8 cellular contexts compared by ENCODE assay signal in the genomic region with DNA sequence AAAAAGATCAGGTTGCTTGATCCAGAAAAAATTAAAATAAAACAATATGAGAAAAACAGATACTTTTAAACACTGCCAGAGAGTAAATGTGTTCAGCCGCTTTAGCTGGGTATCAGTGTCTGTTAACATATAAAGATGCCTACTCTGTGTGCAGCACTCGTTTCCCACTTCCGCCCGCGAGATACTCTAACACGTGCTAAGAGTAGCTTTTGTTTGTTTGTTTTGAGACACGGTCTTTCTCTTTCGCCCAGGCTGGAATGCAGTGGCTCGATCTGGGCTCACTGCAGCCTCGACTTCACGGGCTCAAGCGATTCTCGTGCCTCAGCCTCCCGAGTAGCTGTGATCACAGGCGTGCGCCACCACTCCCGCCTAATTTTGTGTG. TPM values are rescaled to one million over a fixed set of nuclear protein-coding genes. Genes with fewer than 3 reads are reported as not detected.
DNase-seq lines count a peak whose midpoint lies in the region; ATAC-seq, FAIRE-seq and TF ChIP-seq lines count a peak whose summit lies in the region.

No MANE protein-coding gene starts in this region.

- H4K20me1 ChIP-seq in MM.1S (ENCODE audit: insufficient read depth, low read length) (no peaks in the 10 kb centered on the region), GM12878 (ENCODE audit: control insufficient read depth, insufficient read depth) (no peaks in the 10 kb centered on the region)

- H3K4me1 ChIP-seq in MM.1S (ENCODE audit: low read length) (peaks cover 6% of the 10 kb centered on the region), GM12878 (ENCODE audit: control insufficient read depth, insufficient read depth, low read length) (peaks cover 25% of the 10 kb centered on the region), thyroid gland (peaks cover 6 to 8% of the 10 kb centered on the region in 2 donors)

- ATAC-seq in GM12878 (peak; percentile 32), left lobe of liver (peak; percentile 36), GM18868 (IDR thresholded peaks at IDR 0.05; ENCODE audit: unreplicated experiment) (no peak), HG03025 (IDR thresholded peaks at IDR 0.05; ENCODE audit: low FRiP score, unreplicated experiment) (no peak)

- peak overlapping the region; percentile 96 for H2AFZ ChIP-seq in MM.1S (ENCODE audit: low read length)
- peak overlapping the region; percentile 80 for H2AFZ ChIP-seq in GM12878 (ENCODE audit: control insufficient read depth, low read depth, low read length)

- TF ChIP-seq RAD21 in GM12878 (IDR thresholded peaks at IDR 0.05; ENCODE audit: insufficient read depth, low read depth, low read length): no peak

- H3K4me3 ChIP-seq in MM.1S (ENCODE audit: low read length) (peak overlapping the region; percentile 74), GM12878 (peak overlapping the region; percentile 94; the same call in 1 of the 2 replicates), thyroid gland (replicated peaks in 1 of 3) (peak overlapping the region in 1 of 3 donors; percentile 78)

- H3K79me2 ChIP-seq in MM.1S (ENCODE audit: low read length): peaks cover 5% of the 10 kb centered on the region
- H3K79me2 ChIP-seq in GM12878 (ENCODE audit: control insufficient read depth, insufficient read depth, low read length): peaks cover 2% of the 10 kb centered on the region

- no peaks in the 10 kb centered on the region for H3K9me3 ChIP-seq in MM.1S (replicated peaks; ENCODE audit: insufficient read depth, low read length)
- H3K9me3 ChIP-seq in GM12878 (replicated peaks; ENCODE audit: control insufficient read depth, insufficient read depth, low read length): no peaks in the 10 kb centered on the region
- no peaks in the 10 kb centered on the region for H3K9me3 ChIP-seq in thyroid gland

- no peak for TF ChIP-seq POLR2A in GM12878 (IDR thresholded peaks at IDR 0.05; ENCODE audit: low read depth, low read length)
- no peak for TF ChIP-seq POLR2A in thyroid gland (IDR thresholded peaks at IDR 0.05)

- H3K9ac ChIP-seq in MM.1S (ENCODE audit: low read length) (peak overlapping the region; percentile 70; the same call in 1 of the 2 replicates), GM12878 (ENCODE audit: control insufficient read depth, insufficient read depth, low read length) (no peak overlapping the region)

- FAIRE-seq in GM12878 (lab: Jason Lieb, UNC): no peak

- BruUV-seq in GM12878 (replicated peaks; lab: Mats Ljungman, UMichigan): no TSS peak

- H3F3A ChIP-seq in MM.1S (ENCODE audit: insufficient read depth, low read length): 0 out of 2 replicates have a peak, but pooled peaks cover 3% of the 10 kb centered on the region

- peak overlapping the region; percentile 24; the same call in 1 of the 2 replicates for H3K27ac ChIP-seq in MM.1S (ENCODE audit: low read length)
- no peak overlapping the region; the same call in 1 of the 2 replicates for H3K27ac ChIP-seq in GM12878 (ENCODE audit: control insufficient read depth, insufficient read depth)
- H3K27ac ChIP-seq in thyroid gland: peak overlapping the region in 1 of 3 donors; percentile 52

- SMC1A ChIA-PET in GM12878 (lab: Charles Lee; ENCODE audit: uncharacterized antibody, unreplicated experiment): interaction anchor here (0.7 to 2.5 kb wide), 6 partner anchors 8 to 39 kb away, joined by 3 to 6 read pairs (median 4); a partner anchor contains a TSS

- CTCF ChIA-PET in GM12878 (lab: Yijun Ruan, JAX): interaction anchor here (0.8 to 1.6 kb wide), 3 partner anchors 11 to 122 kb away, joined by 3 to 6 read pairs (median 3); no protein-coding TSS in a partner anchor

- H3K36me3 ChIP-seq in MM.1S (replicated peaks; ENCODE audit: insufficient read depth, low read length) (no peaks in the 10 kb centered on the region), GM12878 (ENCODE audit: control insufficient read depth in 2 of 2, insufficient read depth in 2 of 2, low read length in 1 of 2) (no peaks in the 10 kb centered on the region; a peak in 1 of 4 replicates), thyroid gland (peaks cover 0 to 8% of the 10 kb centered on the region in 2 donors)

- TF ChIP-seq CTCF in MM.1S (IDR thresholded peaks at IDR 0.05; ENCODE audit: low read length) (no peak), GM12878 (IDR thresholded peaks at IDR 0.05 in 2 of 3, conservative IDR thresholded peaks at IDR 0.05 in 1 of 3; ENCODE audit: control insufficient read depth in 2 of 3, extremely low read depth in 1 of 3, insufficient read depth in 1 of 3, low read depth in 3 of 3, low read length in 3 of 3) (no peak), thyroid gland (IDR thresholded peaks at IDR 0.05) (no peak)

- DNase-seq in NOMO-1 treated with DMSO at 0.1 percent for 48 hours (lab: John Stamatoyannopoulos, UW; ENCODE audit: unreplicated experiment) (peak; percentile 67), NOMO-1 treated with dmso at 0.1 percent for 144 hours (lab: John Stamatoyannopoulos, UW; ENCODE audit: unreplicated experiment) (no peak), MM.1S (peak; percentile 60), GM12878 (ENCODE audit: low read depth, low spot score) (no peak), left lobe of liver (ENCODE audit: low spot score) (no peak), thyroid gland (peak; percentile 22 to 25)

- WGBS in GM12878 (ENCODE audit: insufficient coverage, insufficient replicate concordance, low lambda C conversion rate, missing lambda C conversion rate): 54% methylated on average over 16 of the region's 17 CpGs
- 42 to 47% methylated on average over 17 of the region's 17 CpGs for WGBS in thyroid gland, 2 donors

- intact Hi-C loops in GM12878 (cut with micrococcal nuclease; ENCODE audit: unreplicated experiment) (no loop called here), thyroid gland (cut with DNase I) (no loop called here)

- no peak for TF ChIP-seq EP300 in GM12878 (IDR thresholded peaks at IDR 0.05; ENCODE audit: borderline replicate concordance in 1 of 2, control insufficient read depth in 1 of 2, low read depth in 2 of 2, low read length in 2 of 2)

- H3K9me2 ChIP-seq in MM.1S (replicated peaks; ENCODE audit: insufficient read depth, low read length): no peaks in the 10 kb centered on the region

- no peaks in the 10 kb centered on the region for H3K27me3 ChIP-seq in MM.1S (replicated peaks; ENCODE audit: insufficient read depth, low read length)
- no peaks in the 10 kb centered on the region for H3K27me3 ChIP-seq in GM12878 (replicated peaks in 1 of 2; ENCODE audit: control insufficient read depth in 2 of 2, insufficient read depth in 2 of 2, low read length in 1 of 2)
- no peaks in the 10 kb centered on the region for H3K27me3 ChIP-seq in thyroid gland

- RAD21 ChIA-PET in GM12878 (lab: Charles Lee; ENCODE audit: unreplicated experiment): interaction anchor here (1.1 to 1.7 kb wide), 4 partner anchors 11 to 67 kb away, joined by 3 to 6 read pairs (median 4); a partner anchor contains a TSS

- POLR2A ChIA-PET in GM12878 (lab: Charles Lee): interaction anchor here (0.7 to 1.5 kb wide), 8 partner anchors 9 to 113 kb away, joined by 3 to 8 read pairs (median 3); a partner anchor contains a TSS

- in situ Hi-C loops in GM12878 (cut with MboI): no loop called here

- H3K4me2 ChIP-seq in MM.1S (ENCODE audit: low read depth, low read length) (peak overlapping the region; percentile 83), GM12878 (ENCODE audit: control insufficient read depth, insufficient read depth) (peak overlapping the region; percentile 84; the same call in 1 of the 2 replicates)

RNA-seq across cellular contexts. Expression of a gene that starts 0.5 kb away (rescaled TPM):
- total RNA-seq in GM12878 (2013; cell fraction: nucleolus; rRNA removed): 19.7 and 20.0 TPM in 2 replicates
- 14.4 and 19.0 TPM in 2 replicates for total RNA-seq in GM12878 (2014; rRNA removed)
- 6.3 and 6.5 TPM in 2 replicates for total RNA-seq in GM12878 (2014; rRNA removed; fragmentation: Illumina TruSeq; extraction: Trizol)
- 31.1 and 32.6 TPM in 2 replicates for total RNA-seq in GM12878 (2021)
- polyA plus RNA-seq in GM12878 (2011; ENCODE audit: low read depth): 34.2 TPM
- polyA plus RNA-seq in GM12878 (2011; rRNA removed): 6.0 and 19.0 TPM in 2 replicates
- 21.8 and 25.3 TPM in 2 replicates for polyA plus RNA-seq in GM12878 (2011; cell fraction: cytosol; rRNA removed)
- polyA plus RNA-seq in GM12878 (2011; cell fraction: nucleus; rRNA removed): 82.8 and 85.9 TPM in 2 replicates
- 23.4 and 25.0 TPM in 2 replicates for polyA plus RNA-seq in GM12878 (2012)
- 13.0 and 22.4 TPM in 2 replicates for polyA plus RNA-seq in GM12878 (2014; fragmentation: Illumina TruSeq; extraction: Trizol)
- polyA plus RNA-seq in GM12878 (2014; fragmentation: Nextera tagmentation; extraction: Ambion mirVana): 1 to 10 TPM; 2.5 to 4.1 TPM
- 26.8 and 37.5 TPM in 2 replicates for polyA plus RNA-seq in GM12878 (2014; rRNA removed)
- polyA plus RNA-seq in GM12878 (2016; fragmentation: Nextera tagmentation; extraction: Ambion mirVana): 10 to 100 TPM; 38.9 to 39.7 TPM
- polyA minus RNA-seq in GM12878 (2011; rRNA and poly(A)+ RNA removed): 11.0 and 14.9 TPM in 2 replicates
- 11.9 and 14.7 TPM in 2 replicates for polyA minus RNA-seq in GM12878 (2011; cell fraction: cytosol; rRNA and poly(A)+ RNA removed)
- 11.5 and 17.5 TPM in 2 replicates for polyA minus RNA-seq in GM12878 (2011; cell fraction: nucleus; rRNA and poly(A)+ RNA removed)
- total RNA-seq in left lobe of liver: 24.0 TPM
- total RNA-seq in thyroid gland: 10 to 100 TPM; 23.5 to 31.5 (median 25.1) TPM

RNA-seq across cellular contexts. Expression of a gene that starts 7.9 kb away (rescaled TPM):
- total RNA-seq in GM12878 (2013; cell fraction: nucleolus; rRNA removed): 51.0 and 55.9 TPM in 2 replicates
- total RNA-seq in GM12878 (2014; rRNA removed) (66.7 and 74.7 TPM in 2 replicates), GM12878 (2014; rRNA removed; fragmentation: Illumina TruSeq; extraction: Trizol) (36.9 and 41.0 TPM in 2 replicates), GM12878 (2021) (78.1 and 79.2 TPM in 2 replicates), left lobe of liver (6.6 TPM), thyroid gland (10 to 100 TPM; 35.5 to 77.8 (median 37.5) TPM)
- polyA plus RNA-seq in GM12878 (2011; ENCODE audit: low read depth): 11.2 TPM
- polyA plus RNA-seq in GM12878 (2011; rRNA removed) (27.3 and 49.9 TPM in 2 replicates), GM12878 (2014; fragmentation: Illumina TruSeq; extraction: Trizol) (16.1 and 42.8 TPM in 2 replicates), GM12878 (2014; fragmentation: Nextera tagmentation; extraction: Ambion mirVana) (1 to 10 TPM in 1 of 2 experiments, under 1 TPM in 1; 0.98 to 4.4 TPM), GM12878 (2014; rRNA removed) (69.0 and 71.8 TPM in 2 replicates), GM12878 (2016; fragmentation: Nextera tagmentation; extraction: Ambion mirVana) (10 to 100 TPM; 47.8 to 52.9 TPM)
- polyA plus RNA-seq in GM12878 (2011; cell fraction: cytosol; rRNA removed): 73.2 and 91.2 TPM in 2 replicates
- 284 and 290 TPM in 2 replicates for polyA plus RNA-seq in GM12878 (2011; cell fraction: nucleus; rRNA removed)
- polyA plus RNA-seq in GM12878 (2012): 33.8 and 37.8 TPM in 2 replicates
- 58.6 and 101 TPM in 2 replicates for polyA minus RNA-seq in GM12878 (2011; rRNA and poly(A)+ RNA removed)
- polyA minus RNA-seq in GM12878 (2011; cell fraction: cytosol; rRNA and poly(A)+ RNA removed): 25.9 and 26.6 TPM in 2 replicates
- 50.8 and 62.9 TPM in 2 replicates for polyA minus RNA-seq in GM12878 (2011; cell fraction: nucleus; rRNA and poly(A)+ RNA removed)

RNA-seq across cellular contexts. Expression of a gene that starts 32.5 kb away (rescaled TPM):
- 483 and 541 TPM in 2 replicates for total RNA-seq in GM12878 (2013; cell fraction: nucleolus; rRNA removed)
- total RNA-seq in GM12878 (2014; rRNA removed) (88.2 and 111 TPM in 2 replicates), GM12878 (2014; rRNA removed; fragmentation: Illumina TruSeq; extraction: Trizol) (76.0 and 84.4 TPM in 2 replicates), GM12878 (2021) (327 and 337 TPM in 2 replicates), left lobe of liver (104 TPM), thyroid gland (100 to 1,000 TPM; 171 to 419 (median 297) TPM)
- polyA plus RNA-seq in GM12878 (2011; ENCODE audit: low read depth): 194 TPM
- polyA plus RNA-seq in GM12878 (2011; rRNA removed) (82.5 and 84.8 TPM in 2 replicates), GM12878 (2014; fragmentation: Illumina TruSeq; extraction: Trizol) (216 and 280 TPM in 2 replicates), GM12878 (2014; fragmentation: Nextera tagmentation; extraction: Ambion mirVana) (10 to 100 TPM; 13.6 to 29.6 TPM), GM12878 (2014; rRNA removed) (155 and 172 TPM in 2 replicates), GM12878 (2016; fragmentation: Nextera tagmentation; extraction: Ambion mirVana) (100 to 1,000 TPM in 1 of 2 experiments, 10 to 100 TPM in 1; 97.4 to 109 TPM)
- 66.7 and 83.7 TPM in 2 replicates for polyA plus RNA-seq in GM12878 (2011; cell fraction: cytosol; rRNA removed)
- 212 and 291 TPM in 2 replicates for polyA plus RNA-seq in GM12878 (2011; cell fraction: nucleus; rRNA removed)
- polyA plus RNA-seq in GM12878 (2012): 178 and 252 TPM in 2 replicates
- 79.1 and 94.2 TPM in 2 replicates for polyA minus RNA-seq in GM12878 (2011; rRNA and poly(A)+ RNA removed)
- polyA minus RNA-seq in GM12878 (2011; cell fraction: cytosol; rRNA and poly(A)+ RNA removed): 53.6 and 66.4 TPM in 2 replicates
- polyA minus RNA-seq in GM12878 (2011; cell fraction: nucleus; rRNA and poly(A)+ RNA removed): 124 and 191 TPM in 2 replicates

RNA-seq across cellular contexts. Expression of a gene that starts 33.6 kb away (rescaled TPM):
- 0.73 and 1.6 TPM in 2 replicates for total RNA-seq in GM12878 (2013; cell fraction: nucleolus; rRNA removed)
- total RNA-seq in GM12878 (2014; rRNA removed) (0.11 and 1.3 TPM in 2 replicates), GM12878 (2014; rRNA removed; fragmentation: Illumina TruSeq; extraction: Trizol) (0.09 TPM in 2 replicates), GM12878 (2021) (0.36 and 0.45 TPM in 2 replicates), left lobe of liver (1.2 TPM), thyroid gland (10 to 100 TPM in 2 of 4 donors, 1 to 10 TPM in 2; 7.8 to 13.9 (median 10.2) TPM)
- polyA plus RNA-seq in GM12878 (2011; ENCODE audit: low read depth): 0.10 TPM
- polyA plus RNA-seq in GM12878 (2011; rRNA removed) (0.04 and 0.12 TPM in 2 replicates), GM12878 (2014; fragmentation: Illumina TruSeq; extraction: Trizol) (0.03 and 0.46 TPM in 2 replicates), GM12878 (2014; fragmentation: Nextera tagmentation; extraction: Ambion mirVana) (under 1 TPM in 1 of 2 experiments, not detected in 1; 0.02 TPM), GM12878 (2014; rRNA removed) (0.44 and 0.53 TPM in 2 replicates), GM12878 (2016; fragmentation: Nextera tagmentation; extraction: Ambion mirVana) (under 1 TPM; 0.04 TPM)
- polyA plus RNA-seq in GM12878 (2011; cell fraction: cytosol; rRNA removed): 0.10 and 0.13 TPM in 2 replicates
- polyA plus RNA-seq in GM12878 (2011; cell fraction: nucleus; rRNA removed): 0.48 and 0.92 TPM in 2 replicates
- polyA plus RNA-seq in GM12878 (2012): 0.22 and 0.45 TPM in 2 replicates
- polyA minus RNA-seq in GM12878 (2011; rRNA and poly(A)+ RNA removed): 0.05 TPM in 1 of 2 replicates, not detected in the other
- polyA minus RNA-seq in GM12878 (2011; cell fraction: cytosol; rRNA and poly(A)+ RNA removed): 0.13 TPM in 1 of 2 replicates, not detected in the other
- 0.19 and 0.24 TPM in 2 replicates for polyA minus RNA-seq in GM12878 (2011; cell fraction: nucleus; rRNA and poly(A)+ RNA removed)

RNA-seq across cellular contexts. Expression of a gene that starts 51.1 kb away (rescaled TPM):
- 2.2 and 3.1 TPM in 2 replicates for total RNA-seq in GM12878 (2013; cell fraction: nucleolus; rRNA removed)
- total RNA-seq in GM12878 (2014; rRNA removed) (0.27 and 0.34 TPM in 2 replicates), GM12878 (2014; rRNA removed; fragmentation: Illumina TruSeq; extraction: Trizol) (0.23 and 0.27 TPM in 2 replicates), GM12878 (2021) (0.28 and 0.35 TPM in 2 replicates), left lobe of liver (0.28 TPM), thyroid gland (10 to 100 TPM in 1 of 4 donors, 1 to 10 TPM in 3; 4.3 to 14.8 (median 6.7) TPM)
- 0.42 TPM for polyA plus RNA-seq in GM12878 (2011; ENCODE audit: low read depth)
- polyA plus RNA-seq in GM12878 (2011; rRNA removed) (0.32 and 0.33 TPM in 2 replicates), GM12878 (2014; fragmentation: Illumina TruSeq; extraction: Trizol) (0.19 TPM in 1 of 2 replicates, not detected in the other), GM12878 (2014; fragmentation: Nextera tagmentation; extraction: Ambion mirVana) (under 1 TPM; 0.04 to 0.08 TPM), GM12878 (2014; rRNA removed) (0.61 and 3.7 TPM in 2 replicates), GM12878 (2016; fragmentation: Nextera tagmentation; extraction: Ambion mirVana) (under 1 TPM in 1 of 2 experiments, not detected in 1; 0.04 TPM)
- 0.19 and 0.20 TPM in 2 replicates for polyA plus RNA-seq in GM12878 (2011; cell fraction: cytosol; rRNA removed)
- 1.1 and 1.4 TPM in 2 replicates for polyA plus RNA-seq in GM12878 (2011; cell fraction: nucleus; rRNA removed)
- 0.80 and 0.88 TPM in 2 replicates for polyA plus RNA-seq in GM12878 (2012)
- polyA minus RNA-seq in GM12878 (2011; rRNA and poly(A)+ RNA removed): 0.72 and 0.95 TPM in 2 replicates
- not detected in 2 replicates for polyA minus RNA-seq in GM12878 (2011; cell fraction: cytosol; rRNA and poly(A)+ RNA removed)
- 0.48 and 2.0 TPM in 2 replicates for polyA minus RNA-seq in GM12878 (2011; cell fraction: nucleus; rRNA and poly(A)+ RNA removed)

Comparison
In these comparisons a context has a peak if more than half of its experiments do, and no peak if none do; other contexts are left out.
1. DNase-seq: peak in NOMO-1 treated with DMSO at 0.1 percent for 48 hours (single experiment), MM.1S (single experiment) and thyroid gland (2 of 2); none in NOMO-1 treated with dmso at 0.1 percent for 144 hours (single experiment), GM12878 (single experiment) and left lobe of liver (single experiment).
2. ATAC-seq: peak in GM12878 (single experiment) and left lobe of liver (single experiment); none in GM18868 (single experiment) and HG03025 (single experiment).